ENCODE assay signal across 30 cellular contexts in the genomic region with DNA sequence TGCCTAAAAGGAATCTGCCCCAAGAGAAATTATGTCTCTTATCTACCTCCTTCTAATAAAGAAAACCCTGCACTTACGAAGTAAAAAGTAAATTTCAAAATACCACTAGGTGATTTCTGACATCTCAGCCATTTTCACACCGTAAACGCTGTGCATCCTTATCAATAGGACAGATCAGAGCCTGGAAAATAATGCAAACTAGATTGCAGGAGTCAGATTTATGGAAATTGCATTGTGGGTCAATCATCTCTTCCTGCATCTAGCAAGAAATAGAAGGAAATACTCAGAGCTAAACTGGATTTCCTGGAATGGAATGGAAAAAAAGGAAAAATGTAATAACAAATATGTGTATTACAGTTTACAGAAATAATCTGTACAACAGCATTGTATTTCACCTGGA.
DNase-seq lines count a peak whose midpoint lies in the region; ATAC-seq and TF ChIP-seq lines count a peak whose summit lies in the region.
"Had no signal": no experiment of that assay in that cellular context is flagged by ENCODE, and none has a peak within 500 bp of the region (broad histone marks: within the 10 kb centered on the region; RNA-seq: fewer than 3 reads in every experiment).

No MANE protein-coding gene starts in this region.

- H3K4me3 ChIP-seq in SK-N-SH (ENCODE audit: low read depth in 2 of 2, low read length in 1 of 2) (no peak overlapping the region), neural cell (ENCODE audit: low read length) (no peak overlapping the region)
- H3K4me3 ChIP-seq: A549; BLaER1; BLaER1 treated with 17β-estradiol and CSF1 and Interleukin-3, amounts not matched to agents 10 nM and 100 nM had no signal

- H3K36me3 ChIP-seq in SK-N-SH (replicated peaks in 1 of 2; ENCODE audit: control insufficient read depth in 1 of 2, insufficient read depth in 2 of 2, low read length in 1 of 2), result no peaks in the 10 kb centered on the region
- no peaks in the 10 kb centered on the region for H3K36me3 ChIP-seq in neural cell (ENCODE audit: insufficient read depth, low read length)
- H3K36me3 ChIP-seq: BE2C; BLaER1; BLaER1 treated with 17β-estradiol and CSF1 and Interleukin-3, amounts not matched to agents 10 nM and 100 nM had no signal

- CTCF ChIA-PET in SK-N-SH (lab: Yijun Ruan, JAX), result no interaction called here

- no peaks in the 10 kb centered on the region for H3K79me2 ChIP-seq in SK-N-SH (ENCODE audit: insufficient read depth)
- no peaks in the 10 kb centered on the region for H3K79me2 ChIP-seq in neural cell (replicated peaks; ENCODE audit: insufficient read depth, low read length)

- 36% methylated on average over 3 of the region's 3 CpGs for WGBS in SK-N-SH (ENCODE audit: low lambda C conversion rate)

- no peak for ATAC-seq in SK-N-SH treated with all-trans-retinoic acid at 6 μM for 48 hours
- ATAC-seq: A549; CD8-positive, alpha-beta T cell had no signal

- TF ChIP-seq RAD21 in SK-N-SH (IDR thresholded peaks at IDR 0.05; ENCODE audit: low read length), result no peak
- no peak for TF ChIP-seq RAD21 in neural cell (conservative IDR thresholded peaks at IDR 0.05)

- H3K9me2 ChIP-seq in SK-N-SH, result no peaks in the 10 kb centered on the region
- H3K9me2 ChIP-seq in neural cell (ENCODE audit: insufficient read depth, low read length), result no peaks in the 10 kb centered on the region

- H3K27me3 ChIP-seq in SK-N-SH (ENCODE audit: insufficient read depth) (no peaks in the 10 kb centered on the region; the same call in 1 of the 2 replicates), neural cell (ENCODE audit: insufficient read depth, low read depth, low read length) (no peaks in the 10 kb centered on the region)
- H3K27me3 ChIP-seq: BE2C; BLaER1; BLaER1 treated with 17β-estradiol and CSF1 and Interleukin-3, amounts not matched to agents 10 nM and 100 nM had no signal

- H3K27ac ChIP-seq in SK-N-SH (ENCODE audit: low read depth in 2 of 2, low read length in 1 of 2) (no peak overlapping the region; a peak in 1 of 4 replicates), neural cell (ENCODE audit: low read length) (no peak overlapping the region)
- H3K27ac ChIP-seq: 22Rv1; A549; BLaER1; BLaER1 treated with 17β-estradiol and CSF1 and Interleukin-3, amounts not matched to agents 10 nM and 100 nM; C4-2B had no signal

- TF ChIP-seq CTCF in SK-N-SH (IDR thresholded peaks at IDR 0.05) (no peak), neural cell (IDR thresholded peaks at IDR 0.05; ENCODE audit: poor library complexity, severe bottlenecking) (no peak)

- TF ChIP-seq EP300 in SK-N-SH (IDR thresholded peaks at IDR 0.05; ENCODE audit: borderline replicate concordance in 1 of 2, low read depth in 1 of 2, low read length in 1 of 2), result no peak
- no peak for TF ChIP-seq EP300 in neural cell (conservative IDR thresholded peaks at IDR 0.05; ENCODE audit: poor library complexity, severe bottlenecking)

- no peak overlapping the region for H3K4me2 ChIP-seq in SK-N-SH
- no peak overlapping the region for H3K4me2 ChIP-seq in neural cell (ENCODE audit: low read length)
- H3K4me2 ChIP-seq: A549; BLaER1; BLaER1 treated with 17β-estradiol and CSF1 and Interleukin-3, amounts not matched to agents 10 nM and 100 nM had no signal

- no peak overlapping the region for H2AFZ ChIP-seq in SK-N-SH (ENCODE audit: low read depth)
- H2AFZ ChIP-seq in neural cell (ENCODE audit: low read depth, low read length), result no peak overlapping the region

- H3K9me3 ChIP-seq in SK-N-SH (no peaks in the 10 kb centered on the region), neural cell (ENCODE audit: low read length) (no peaks in the 10 kb centered on the region)
- H3K9me3 ChIP-seq: A549; BE2C; BLaER1; BLaER1 treated with 17β-estradiol and CSF1 and Interleukin-3, amounts not matched to agents 10 nM and 100 nM; Caco-2 had no signal

- DNase-seq in NCI-H526 (lab: John Stamatoyannopoulos, UW) (peak; percentile 11 to 18), NCI-H526 treated with DMSO at 0.1 percent for 48 hours (lab: John Stamatoyannopoulos, UW) (no peak), SK-N-SH (no peak), mesenteric fat pad (ENCODE audit: low spot score) (no peak)
- DNase-seq: 8988T; ACHN; AML-193; BE2C; C1 segment of cervical spinal cord; Caco-2; Calu3; CD4-positive, alpha-beta memory T cell; CD4-positive, alpha-beta T cell; CD4-positive, CD25-positive, alpha-beta regulatory T cell; CD8-positive, alpha-beta memory T cell; CD8-positive, alpha-beta T cell; COR-L47; DMS 273 treated with DMSO at 0.1 percent for 48 hours; DMS53; DMS79; DMS79 treated with DMSO at 0.1 percent for 48 hours; DND-41; EL had no signal

- POLR2A ChIA-PET in SK-N-SH (lab: Yijun Ruan, JAX), result no interaction called here

- H3F3A ChIP-seq in SK-N-SH (replicated peaks; ENCODE audit: insufficient read depth) (no peaks in the 10 kb centered on the region), neural cell (ENCODE audit: insufficient read depth, low read length, poor library complexity, severe bottlenecking) (no peaks in the 10 kb centered on the region)

- no peaks in the 10 kb centered on the region for H3K4me1 ChIP-seq in SK-N-SH (ENCODE audit: control insufficient read depth in 1 of 2, insufficient read depth in 2 of 2, low read depth in 1 of 2, low read length in 1 of 2)
- H3K4me1 ChIP-seq: A549, BLaER1, Caco-2 had no signal

- no peaks in the 10 kb centered on the region for H4K20me1 ChIP-seq in SK-N-SH (ENCODE audit: insufficient read depth)
- H4K20me1 ChIP-seq in neural cell (ENCODE audit: insufficient read depth), result no peaks in the 10 kb centered on the region
- H4K20me1 ChIP-seq: BLaER1; BLaER1 treated with 17β-estradiol and CSF1 and Interleukin-3, amounts not matched to agents 10 nM and 100 nM had no signal

- H3K9ac ChIP-seq in SK-N-SH (no peak overlapping the region), neural cell (ENCODE audit: low read length) (no peak overlapping the region)
- H3K9ac ChIP-seq: BLaER1; BLaER1 treated with 17β-estradiol and CSF1 and Interleukin-3, amounts not matched to agents 10 nM and 100 nM had no signal

TF ChIP-seq in SK-N-SH, 30 proteins besides CTCF, POLR2A, EP300 and RAD21:
- TF ChIP-seq GABPA (IDR thresholded peaks at IDR 0.05; ENCODE audit: low read depth) (no peak), RCOR1 (IDR thresholded peaks at IDR 0.05; ENCODE audit: low read length) (no peak), GATA2 (CRISPR knock-in tag; IDR thresholded peaks at IDR 0.05) (peak; percentile 57), POLR2AphosphoS5 (IDR thresholded peaks at IDR 0.05; ENCODE audit: low read depth, low read length) (no peak), FOXM1 (IDR thresholded peaks at IDR 0.05; ENCODE audit: low read depth) (no peak)

TF ChIP-seq in SK-N-SH treated with all-trans-retinoic acid at 6 μM for 48 hours, 23 proteins besides CTCF, POLR2A, EP300 and RAD21 (continues in another document):
- TF ChIP-seq CSRNP3 (CRISPR knock-in tag; IDR thresholded peaks at IDR 0.05) (no peak), BACH2 (CRISPR knock-in tag; IDR thresholded peaks at IDR 0.05; ENCODE audit: borderline replicate concordance) (no peak), ZNF70 (CRISPR knock-in tag; IDR thresholded peaks at IDR 0.05) (no peak), OSR1 (CRISPR knock-in tag; IDR thresholded peaks at IDR 0.05) (no peak), ESRRG (CRISPR knock-in tag; IDR thresholded peaks at IDR 0.05) (no peak), GLIS3 (CRISPR knock-in tag; IDR thresholded peaks at IDR 0.05) (no peak), SNAI2 (CRISPR knock-in tag; IDR thresholded peaks at IDR 0.05) (no peak), TOX (CRISPR knock-in tag; IDR thresholded peaks at IDR 0.05; ENCODE audit: borderline replicate concordance) (no peak), RARB (CRISPR knock-in tag; IDR thresholded peaks at IDR 0.05) (no peak), ZC3H10 (CRISPR knock-in tag; IDR thresholded peaks at IDR 0.05) (no peak), CSDC2 (CRISPR knock-in tag; IDR thresholded peaks at IDR 0.05) (no peak)

TF ChIP-seq in neural cell, 6 proteins besides CTCF, POLR2A, EP300 and RAD21:
- TF ChIP-seq POLR2AphosphoS5 (IDR thresholded peaks at IDR 0.05), result no peak
- TF ChIP-seq, protein P1, sequence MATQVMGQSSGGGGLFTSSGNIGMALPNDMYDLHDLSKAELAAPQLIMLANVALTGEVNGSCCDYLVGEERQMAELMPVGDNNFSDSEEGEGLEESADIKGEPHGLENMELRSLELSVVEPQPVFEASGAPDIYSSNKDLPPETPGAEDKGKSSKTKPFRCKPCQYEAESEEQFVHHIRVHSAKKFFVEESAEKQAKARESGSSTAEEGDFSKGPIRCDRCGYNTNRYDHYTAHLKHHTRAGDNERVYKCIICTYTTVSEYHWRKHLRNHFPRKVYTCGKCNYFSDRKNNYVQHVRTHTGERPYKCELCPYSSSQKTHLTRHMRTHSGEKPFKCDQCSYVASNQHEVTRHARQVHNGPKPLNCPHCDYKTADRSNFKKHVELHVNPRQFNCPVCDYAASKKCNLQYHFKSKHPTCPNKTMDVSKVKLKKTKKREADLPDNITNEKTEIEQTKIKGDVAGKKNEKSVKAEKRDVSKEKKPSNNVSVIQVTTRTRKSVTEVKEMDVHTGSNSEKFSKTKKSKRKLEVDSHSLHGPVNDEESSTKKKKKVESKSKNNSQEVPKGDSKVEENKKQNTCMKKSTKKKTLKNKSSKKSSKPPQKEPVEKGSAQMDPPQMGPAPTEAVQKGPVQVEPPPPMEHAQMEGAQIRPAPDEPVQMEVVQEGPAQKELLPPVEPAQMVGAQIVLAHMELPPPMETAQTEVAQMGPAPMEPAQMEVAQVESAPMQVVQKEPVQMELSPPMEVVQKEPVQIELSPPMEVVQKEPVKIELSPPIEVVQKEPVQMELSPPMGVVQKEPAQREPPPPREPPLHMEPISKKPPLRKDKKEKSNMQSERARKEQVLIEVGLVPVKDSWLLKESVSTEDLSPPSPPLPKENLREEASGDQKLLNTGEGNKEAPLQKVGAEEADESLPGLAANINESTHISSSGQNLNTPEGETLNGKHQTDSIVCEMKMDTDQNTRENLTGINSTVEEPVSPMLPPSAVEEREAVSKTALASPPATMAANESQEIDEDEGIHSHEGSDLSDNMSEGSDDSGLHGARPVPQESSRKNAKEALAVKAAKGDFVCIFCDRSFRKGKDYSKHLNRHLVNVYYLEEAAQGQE (IDR thresholded peaks at IDR 0.05; ENCODE audit: borderline replicate concordance), result peak; percentile 66

Comparison
In these comparisons a context has a peak if more than half of its experiments do, and no peak if none do; other contexts are left out.
1. DNase-seq: peak in NCI-H526 (2 of 2); none in NCI-H526 treated with DMSO at 0.1 percent for 48 hours (single experiment), SK-N-SH (single experiment) and mesenteric fat pad (single experiment).